ENCODE assay signal across 2 cellular contexts in genomic region chr1:2347907-2348306, GRCh38.
TF ChIP-seq lines count a peak whose summit lies in the region.

No MANE protein-coding gene starts in this region.

TF ChIP-seq in IMR-90, 13 proteins besides CTCF, POLR2A, EP300 and RAD21:
- TF ChIP-seq, protein P1, sequence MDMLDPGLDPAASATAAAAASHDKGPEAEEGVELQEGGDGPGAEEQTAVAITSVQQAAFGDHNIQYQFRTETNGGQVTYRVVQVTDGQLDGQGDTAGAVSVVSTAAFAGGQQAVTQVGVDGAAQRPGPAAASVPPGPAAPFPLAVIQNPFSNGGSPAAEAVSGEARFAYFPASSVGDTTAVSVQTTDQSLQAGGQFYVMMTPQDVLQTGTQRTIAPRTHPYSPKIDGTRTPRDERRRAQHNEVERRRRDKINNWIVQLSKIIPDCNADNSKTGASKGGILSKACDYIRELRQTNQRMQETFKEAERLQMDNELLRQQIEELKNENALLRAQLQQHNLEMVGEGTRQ (IDR thresholded peaks at IDR 0.05; ENCODE audit: low read depth, low read length): no peak
- TF ChIP-seq CHD1 (IDR thresholded peaks at IDR 0.05; ENCODE audit: low read depth, low read length) (no peak), CEBPB (IDR thresholded peaks at IDR 0.05; ENCODE audit: low read depth, low read length) (no peak), MAZ (IDR thresholded peaks at IDR 0.05; ENCODE audit: borderline replicate concordance, low read depth, low read length) (no peak), BHLHE40 (IDR thresholded peaks at IDR 0.05; ENCODE audit: low read depth, low read length) (no peak)
TF ChIP-seq in IMR-90: peak in this region for 0.

TF ChIP-seq in HepG2, 621 proteins besides CTCF, POLR2A, EP300 and RAD21:
- TF ChIP-seq, protein P2, sequence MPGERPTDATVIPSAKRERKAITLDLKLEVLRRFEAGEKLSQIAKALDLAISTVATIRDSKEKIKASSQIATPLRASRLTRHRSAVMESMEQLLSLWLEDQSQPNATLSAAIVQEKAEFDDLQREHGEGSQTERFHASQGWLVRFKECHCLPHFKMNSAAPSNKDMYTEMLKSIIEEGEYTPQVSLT (CRISPR knock-in tag; IDR thresholded peaks at IDR 0.05; ENCODE audit: borderline replicate concordance, low read depth): no peak
- no peak for TF ChIP-seq ZNF33B (CRISPR knock-in tag; IDR thresholded peaks at IDR 0.05)
- TF ChIP-seq SALL1 (CRISPR knock-in tag; IDR thresholded peaks at IDR 0.05): 0 out of 2 replicates have a peak, but pooled peaks have one; percentile 21
- TF ChIP-seq ZNF567 (CRISPR knock-in tag; IDR thresholded peaks at IDR 0.05; ENCODE audit: borderline replicate concordance): no peak
- TF ChIP-seq ZNF207 (IDR thresholded peaks at IDR 0.05; ENCODE audit: borderline replicate concordance): no peak
- no peak for TF ChIP-seq GTF2F1 (IDR thresholded peaks at IDR 0.05; ENCODE audit: low read length)
- TF ChIP-seq ZMAT3 (CRISPR knock-in tag; conservative IDR thresholded peaks at IDR 0.05): no peak
- TF ChIP-seq RFX1 (IDR thresholded peaks at IDR 0.05): no peak
- TF ChIP-seq, protein P3, sequence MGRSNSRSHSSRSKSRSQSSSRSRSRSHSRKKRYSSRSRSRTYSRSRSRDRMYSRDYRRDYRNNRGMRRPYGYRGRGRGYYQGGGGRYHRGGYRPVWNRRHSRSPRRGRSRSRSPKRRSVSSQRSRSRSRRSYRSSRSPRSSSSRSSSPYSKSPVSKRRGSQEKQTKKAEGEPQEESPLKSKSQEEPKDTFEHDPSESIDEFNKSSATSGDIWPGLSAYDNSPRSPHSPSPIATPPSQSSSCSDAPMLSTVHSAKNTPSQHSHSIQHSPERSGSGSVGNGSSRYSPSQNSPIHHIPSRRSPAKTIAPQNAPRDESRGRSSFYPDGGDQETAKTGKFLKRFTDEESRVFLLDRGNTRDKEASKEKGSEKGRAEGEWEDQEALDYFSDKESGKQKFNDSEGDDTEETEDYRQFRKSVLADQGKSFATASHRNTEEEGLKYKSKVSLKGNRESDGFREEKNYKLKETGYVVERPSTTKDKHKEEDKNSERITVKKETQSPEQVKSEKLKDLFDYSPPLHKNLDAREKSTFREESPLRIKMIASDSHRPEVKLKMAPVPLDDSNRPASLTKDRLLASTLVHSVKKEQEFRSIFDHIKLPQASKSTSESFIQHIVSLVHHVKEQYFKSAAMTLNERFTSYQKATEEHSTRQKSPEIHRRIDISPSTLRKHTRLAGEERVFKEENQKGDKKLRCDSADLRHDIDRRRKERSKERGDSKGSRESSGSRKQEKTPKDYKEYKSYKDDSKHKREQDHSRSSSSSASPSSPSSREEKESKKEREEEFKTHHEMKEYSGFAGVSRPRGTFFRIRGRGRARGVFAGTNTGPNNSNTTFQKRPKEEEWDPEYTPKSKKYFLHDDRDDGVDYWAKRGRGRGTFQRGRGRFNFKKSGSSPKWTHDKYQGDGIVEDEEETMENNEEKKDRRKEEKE (IDR thresholded peaks at IDR 0.05): no peak
- TF ChIP-seq ATAD3A (CRISPR knock-in tag; IDR thresholded peaks at IDR 0.05): no peak
- TF ChIP-seq HNF4G (IDR thresholded peaks at IDR 0.05; ENCODE audit: borderline replicate concordance, low read depth, low read length): no peak
- TF ChIP-seq HNF4G (CRISPR knock-in tag; IDR thresholded peaks at IDR 0.05; ENCODE audit: borderline replicate concordance, low read depth): no peak
- TF ChIP-seq ZFX (CRISPR knock-in tag; IDR thresholded peaks at IDR 0.05; ENCODE audit: low read depth): 0 out of 2 replicates have a peak, but pooled peaks have one; percentile 26
- no peak for TF ChIP-seq ZNF572 (CRISPR knock-in tag; IDR thresholded peaks at IDR 0.05)
- TF ChIP-seq NFKB2 (CRISPR knock-in tag; IDR thresholded peaks at IDR 0.05; ENCODE audit: borderline replicate concordance): 0 out of 2 replicates have a peak, but pooled peaks have one; percentile 36
- TF ChIP-seq ZBTB1 (CRISPR knock-in tag; IDR thresholded peaks at IDR 0.05; ENCODE audit: borderline replicate concordance): no peak
- TF ChIP-seq ZNF687 (CRISPR knock-in tag; IDR thresholded peaks at IDR 0.05): peak; percentile 46; the same call in 1 of the 2 replicates
- TF ChIP-seq ZNF644 (CRISPR knock-in tag; IDR thresholded peaks at IDR 0.05; ENCODE audit: low read depth): no peak
TF ChIP-seq in HepG2: peak in this region for 4.
